ENCODE assay signal across 11 cellular contexts in genomic region chr1:169086603-169087455, GRCh38. TPM values are rescaled to one million over a fixed set of nuclear protein-coding genes. Genes with fewer than 3 reads are reported as not detected.
A peak's percentile ranks its signal among the peaks of the same experiment; 100 is the strongest.
DNase-seq lines count a peak whose midpoint lies in the region; ATAC-seq and TF ChIP-seq lines count a peak whose summit lies in the region.
"Had no signal": no experiment of that assay in that cellular context is flagged by ENCODE, and none has a peak within 500 bp of the region (broad histone marks: within the 10 kb centered on the region; RNA-seq: fewer than 3 reads in every experiment).

No MANE protein-coding gene starts in this region.

- intact Hi-C loops in CD4-positive, alpha-beta T cell (cut with DNase I, micrococcal nuclease): no loop called here

- H3K4me3 ChIP-seq in astrocyte of the spinal cord (ENCODE audit: low read depth, low read length): no peak overlapping the region

- ATAC-seq in CD4-positive, alpha-beta T cell (ENCODE audit: poor library complexity): peak; percentile 58
- ATAC-seq in HG03520 (IDR thresholded peaks at IDR 0.05; ENCODE audit: unreplicated experiment) (no peak), HG02678 (IDR thresholded peaks at IDR 0.05; ENCODE audit: unreplicated experiment) (no peak)

- H3K27ac Mint-ChIP-seq in CD4-positive, alpha-beta T cell: no peak overlapping the region

- H3K9me3 Mint-ChIP-seq in CD4-positive, alpha-beta T cell: no peaks in the 10 kb centered on the region
- H3K9me3 Mint-ChIP-seq: T-cell had no signal

- peaks cover 12% of the 10 kb centered on the region for H3K4me1 Mint-ChIP-seq in CD4-positive, alpha-beta T cell (ENCODE audit: low read depth)

- H3K4me3 Mint-ChIP-seq in CD4-positive, alpha-beta T cell: no peak overlapping the region
- H3K4me3 Mint-ChIP-seq: T-cell had no signal

- no peak for TF ChIP-seq CTCF in CD4-positive, alpha-beta T cell (IDR thresholded peaks at IDR 0.05)
- no peak for TF ChIP-seq CTCF in astrocyte of the spinal cord (IDR thresholded peaks at IDR 0.05; ENCODE audit: low read depth, low read length)

- in situ Hi-C loops in astrocyte of the spinal cord (cut with HindIII; ENCODE audit: low sequenced_read_pairs): no loop called here

- no peaks in the 10 kb centered on the region for H3K27me3 ChIP-seq in CD4-positive, alpha-beta T cell (ENCODE audit: control insufficient read depth, insufficient read depth, low read length)
- no peaks in the 10 kb centered on the region for H3K27me3 ChIP-seq in layer of hippocampus (ENCODE audit: control insufficient read depth, insufficient read depth, low read length)

- no peak for DNase-seq in CD4-positive, alpha-beta T cell
- peak; percentile 76 for DNase-seq in NCI-H146 (lab: John Stamatoyannopoulos, UW)
- DNase-seq in astrocyte of the spinal cord (ENCODE audit: low read depth, low spot score): peak; percentile 42
- DNase-seq in activated naive CD4-positive, alpha-beta T cell treated with anti-CD3 and anti-CD28 coated beads, Interleukin-2, amount 50 U/mL, for 16 hours: no peak
- no peak for DNase-seq in stimulated activated CD4-positive, alpha-beta T cell treated with anti-CD3 and anti-CD28 coated beads, Interleukin-2, amount 100 ng/mL, for 24 hours
- DNase-seq: MM.1S, T-cell had no signal

- CTCF ChIA-PET in CD4-positive, alpha-beta T cell (lab: Charles Lee): no interaction called here

- no peak overlapping the region for H3K27ac ChIP-seq in CD4-positive, alpha-beta T cell (ENCODE audit: low read depth, low read length)
- H3K27ac ChIP-seq in layer of hippocampus (ENCODE audit: low read depth, low read length): peak overlapping the region; percentile 76
- H3K27ac ChIP-seq: C4-2B had no signal

- POLR2A ChIA-PET in CD4-positive, alpha-beta T cell (lab: Charles Lee): no interaction called here

- H3K27me3 Mint-ChIP-seq in CD4-positive, alpha-beta T cell: no peaks in the 10 kb centered on the region
- H3K27me3 Mint-ChIP-seq: T-cell had no signal

- H3K36me3 Mint-ChIP-seq in CD4-positive, alpha-beta T cell (ENCODE audit: low read depth): no peaks in the 10 kb centered on the region
- H3K36me3 Mint-ChIP-seq: T-cell had no signal

- H3K9me3 ChIP-seq in CD4-positive, alpha-beta T cell (ENCODE audit: control insufficient read depth, low read length): no peaks in the 10 kb centered on the region

RNA-seq across cellular contexts. Expression of gene ATP1B1, which starts 19.7 kb away (rescaled TPM):
- 1 to 10 TPM; 3.5 to 4.5 TPM for total RNA-seq in CD4-positive, alpha-beta T cell

Comparison
In these comparisons a context has a peak if more than half of its experiments do, and no peak if none do; other contexts are left out.
1. DNase-seq: peak in NCI-H146 (single experiment) and astrocyte of the spinal cord (single experiment); none in CD4-positive, alpha-beta T cell (0 of 10), activated naive CD4-positive, alpha-beta T cell treated with anti-CD3 and anti-CD28 coated beads, Interleukin-2, amount 50 U/mL, for 16 hours (single experiment) and stimulated activated CD4-positive, alpha-beta T cell treated with anti-CD3 and anti-CD28 coated beads, Interleukin-2, amount 100 ng/mL, for 24 hours (0 of 2).